9 cellular contexts compared by ENCODE assay signal in the genomic region with DNA sequence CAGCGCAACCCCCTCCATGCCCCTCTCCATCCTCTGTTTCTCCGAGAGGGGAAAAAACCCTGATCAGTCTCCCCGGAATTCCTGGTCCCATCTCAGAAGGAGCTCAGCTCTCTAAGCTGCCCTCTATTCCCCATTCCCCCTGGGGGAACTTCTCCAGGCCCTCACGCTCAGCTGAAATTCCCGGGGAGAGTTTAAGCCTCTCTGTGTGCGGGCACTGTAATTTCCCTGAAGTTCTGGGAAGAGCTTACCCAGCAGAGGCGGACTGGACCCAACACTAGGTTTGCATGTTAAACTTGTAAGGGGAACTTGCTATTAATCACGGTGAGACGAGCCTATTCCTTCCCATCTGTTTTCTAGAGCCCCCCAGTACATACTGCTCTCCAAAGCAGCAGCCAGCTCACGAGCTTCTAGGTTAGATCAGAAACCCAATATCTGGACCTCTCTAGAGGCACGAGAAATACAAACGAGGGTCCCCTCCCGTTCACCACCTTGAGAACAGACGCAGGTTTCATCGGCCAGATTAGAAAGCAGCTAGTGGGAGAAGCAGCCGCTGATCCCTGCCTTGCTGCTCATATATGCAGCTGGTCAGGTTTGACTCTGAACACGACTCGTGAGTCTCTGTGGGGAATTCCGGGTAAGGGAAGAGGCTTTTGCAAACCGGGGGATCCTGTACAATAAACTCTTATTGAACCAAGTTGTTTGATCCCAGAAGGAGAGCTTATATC. TPM values are rescaled to one million over a fixed set of nuclear protein-coding genes. Genes with fewer than 3 reads are reported as not detected.
A peak's percentile ranks its signal among the peaks of the same experiment; 100 is the strongest.
DNase-seq lines count a peak whose midpoint lies in the region; ATAC-seq and TF ChIP-seq lines count a peak whose summit lies in the region.
"Had no signal": no experiment of that assay in that cellular context is flagged by ENCODE, and none has a peak within 500 bp of the region (broad histone marks: within the 10 kb centered on the region; RNA-seq: fewer than 3 reads in every experiment).

No MANE protein-coding gene starts in this region.

- H3K4ac ChIP-seq in trophoblast cell (ENCODE audit: low read depth, low read length) = no peak overlapping the region

- H3K4me2 ChIP-seq in GM23248 (ENCODE audit: unreplicated experiment) (peak overlapping the region; percentile 90), trophoblast cell (ENCODE audit: low read length) (peak overlapping the region; percentile 91)

- no peak overlapping the region for H3K27ac Mint-ChIP-seq in T-helper 17 cell

- peak overlapping the region; percentile 88 for H2AFZ ChIP-seq in GM23248
- no peak overlapping the region for H2AFZ ChIP-seq in trophoblast cell (ENCODE audit: insufficient read depth, low read length, poor library complexity)

- peak overlapping the region; percentile 69 for H3K23ac ChIP-seq in trophoblast cell (ENCODE audit: low read length)

- 16 to 18% methylated on average over 19 to 20 of the region's 20 CpGs for WGBS in GM23248 (ENCODE audit: low coverage in 1 of 2, low lambda C conversion rate in 2 of 2, missing lambda C conversion rate in 2 of 2), 2 experiments
- WGBS in trophoblast cell (ENCODE audit: extremely low coverage, insufficient coverage, insufficient read length) = no CpG with 5 or more reads among the region's 20 CpGs
- WGBS in adrenal gland, 4 donors = 22 to 28% (median 25%) methylated on average over 16 to 20 of the region's 20 CpGs

- H3K4me1 Mint-ChIP-seq in T-helper 17 cell = peaks cover 7% of the 10 kb centered on the region

- peak overlapping the region; percentile 21 for H3K4me3 Mint-ChIP-seq in T-helper 17 cell

- H3K36me3 ChIP-seq in GM23248 (ENCODE audit: low read depth) (no peaks in the 10 kb centered on the region), trophoblast cell (ENCODE audit: control insufficient read depth in 1 of 2, insufficient read depth in 2 of 2, low read length in 2 of 2) (no peaks in the 10 kb centered on the region), adrenal gland (replicated peaks in 1 of 2) (no peaks in the 10 kb centered on the region)

- H3K9me2 ChIP-seq in GM23248 (ENCODE audit: insufficient read depth) = no peaks in the 10 kb centered on the region

- TF ChIP-seq POLR2A in adrenal gland (IDR thresholded peaks at IDR 0.05) = no peak

- H3K27me3 Mint-ChIP-seq in T-helper 17 cell = peaks cover 68% of the 10 kb centered on the region

- no peak overlapping the region for H4K91ac ChIP-seq in trophoblast cell (ENCODE audit: low read depth, low read length)

- no peak for ATAC-seq in T-helper 17 cell
- peak; percentile 14 for ATAC-seq in left ventricle myocardium superior

- no peak overlapping the region for H4K12ac ChIP-seq in trophoblast cell (ENCODE audit: low read depth, low read length)

- H3K79me2 ChIP-seq in GM23248 (ENCODE audit: insufficient read depth) (no peaks in the 10 kb centered on the region), trophoblast cell (ENCODE audit: control insufficient read depth, insufficient read depth, low read length, poor library complexity) (no peaks in the 10 kb centered on the region)

- H3K9ac ChIP-seq in GM23248 (peak overlapping the region; percentile 26; the same call in 1 of the 2 replicates), trophoblast cell (ENCODE audit: low read length) (no peak overlapping the region)

- peak; percentile 15 for DNase-seq in GM23248
- DNase-seq in T-helper 17 cell = no peak
- DNase-seq in left ventricle myocardium superior = no peak
- DNase-seq in trophoblast cell = no peak
- DNase-seq in adrenal gland = no peak
- DNase-seq in HUDEP-2 (lab: John Stamatoyannopoulos, UW; ENCODE audit: unreplicated experiment in 76 of 76) = no peak
- DNase-seq in T1000 (lab: John Stamatoyannopoulos, UW) = no peak
- DNase-seq in activated naive CD4-positive, alpha-beta T cell treated with anti-CD3 and anti-CD28 coated beads, Interleukin-2, amount 50 U/mL, for 16 hours = no peak
- DNase-seq: NCI-H1436 had no signal

- peaks cover 2% of the 10 kb centered on the region for H3K36me3 Mint-ChIP-seq in T-helper 17 cell (ENCODE audit: low read depth)

- H3K27ac ChIP-seq in GM23248 (no peak overlapping the region), trophoblast cell (ENCODE audit: low read depth, low read length) (no peak overlapping the region), adrenal gland (peak overlapping the region in 1 of 5 donors; percentile 49)

- no peaks in the 10 kb centered on the region for H3K79me1 ChIP-seq in trophoblast cell (ENCODE audit: low read length)

- no peak overlapping the region for H3K18ac ChIP-seq in trophoblast cell (ENCODE audit: low read length)

- H3K9me3 ChIP-seq in GM23248 (ENCODE audit: low read depth) (no peaks in the 10 kb centered on the region), T-helper 17 cell (ENCODE audit: control insufficient read depth, low read length, poor library complexity, severe bottlenecking) (no peaks in the 10 kb centered on the region), trophoblast cell (ENCODE audit: insufficient read depth, low read depth, low read length) (peaks cover 1% of the 10 kb centered on the region), adrenal gland (replicated peaks in 1 of 3) (no peaks in the 10 kb centered on the region)

- no peak overlapping the region for H2BK120ac ChIP-seq in trophoblast cell (ENCODE audit: insufficient read depth, low read length, poor library complexity)

- H3K27me3 ChIP-seq in GM23248 (replicated peaks; ENCODE audit: insufficient read depth) (0 out of 2 replicates have a peak, but pooled peaks cover 4% of the 10 kb centered on the region), trophoblast cell (ENCODE audit: insufficient read depth, low read length) (peaks cover 20% of the 10 kb centered on the region), adrenal gland (peaks cover 21% of the 10 kb centered on the region)

- no peak for TF ChIP-seq CTCF in adrenal gland (IDR thresholded peaks at IDR 0.05)

- H4K8ac ChIP-seq in trophoblast cell (ENCODE audit: low read depth, low read length) = no peak overlapping the region

- intact Hi-C loops in left ventricle myocardium superior (cut with micrococcal nuclease) (no loop called here), adrenal gland (cut with DNase I) (loop anchor here in 1 of 2 donors (10.0 kb wide), 1 partner anchor 185 kb away; no protein-coding TSS in a partner anchor)

- H3F3A ChIP-seq in GM23248 (ENCODE audit: insufficient read depth) = peaks cover 8% of the 10 kb centered on the region

- no peak overlapping the region for H2AK5ac ChIP-seq in trophoblast cell (ENCODE audit: low read length)

- H4K20me1 ChIP-seq in GM23248 (ENCODE audit: insufficient read depth) = no peaks in the 10 kb centered on the region

- in situ Hi-C loops in GM23248 (cut with MboI) = no loop called here

- no peak overlapping the region for H2BK5ac ChIP-seq in trophoblast cell (ENCODE audit: low read depth, low read length, poor library complexity)

- H3K14ac ChIP-seq in trophoblast cell (ENCODE audit: low read length) = no peak overlapping the region

- peaks cover 8% of the 10 kb centered on the region for H3K4me1 ChIP-seq in GM23248 (ENCODE audit: insufficient read depth)
- H3K4me1 ChIP-seq in trophoblast cell (ENCODE audit: control insufficient read depth in 1 of 2, insufficient read depth in 2 of 2, low read length in 2 of 2) = peaks cover 10% of the 10 kb centered on the region in 2 experiments
- peaks cover 0 to 6% of the 10 kb centered on the region in 2 donors for H3K4me1 ChIP-seq in adrenal gland (replicated peaks in 1 of 2)

- peak overlapping the region; percentile 17 for H2BK12ac ChIP-seq in trophoblast cell (ENCODE audit: low read length)

- peak overlapping the region; percentile 86 for H3K4me3 ChIP-seq in GM23248
- peak overlapping the region; percentile 1 for H3K4me3 ChIP-seq in trophoblast cell (ENCODE audit: low read depth, low read length)
- H3K4me3 ChIP-seq in adrenal gland = no peak overlapping the region

RNA-seq across cellular contexts. Expression of a gene that starts 1.4 kb away (rescaled TPM):
- total RNA-seq in GM23248 (2014; rRNA removed; shearing (Covaris generic)) = 6.2 and 7.1 TPM in 2 replicates
- polyA plus RNA-seq in GM23248 (2016; fragmentation: Nextera tagmentation; extraction: Ambion mirVana) (6.2 and 6.4 TPM in 2 replicates), adrenal gland (10 to 100 TPM; 29.8 to 73.9 (median 38.0) TPM)
- total RNA-seq in T-helper 17 cell (not detected), left ventricle myocardium superior (17.7 TPM), adrenal gland (100 to 1,000 TPM in 1 of 8 donors, 10 to 100 TPM in 7; 18.1 to 103 (median 43.7) TPM)
- 2.1 and 2.6 TPM in 2 replicates for polyA plus RNA-seq in trophoblast cell (2013)

Comparison
In these comparisons a context has a peak if more than half of its experiments do, and no peak if none do; other contexts are left out.
1. H3K4me3 ChIP-seq: peak in GM23248 (single experiment) and trophoblast cell (single experiment); none in adrenal gland (0 of 4).